Comparison of ENCODE assay signal across 8 cellular contexts in genomic region chr4:165238041-165238640, GRCh38. TPM values are rescaled to one million over a fixed set of nuclear protein-coding genes. Genes with fewer than 3 reads are reported as not detected.
A peak's percentile ranks its signal among the peaks of the same experiment; 100 is the strongest.
DNase-seq lines count a peak whose midpoint lies in the region; ATAC-seq lines count a peak whose summit lies in the region.
"Not testable (repeated sequence)": the region's sequence is repeated elsewhere in the genome, so short reads cannot be mapped to it uniquely, and the experiment has no call there.

No MANE protein-coding gene starts in this region.

- CTCF ChIA-PET in activated CD4-positive, alpha-beta T cell treated with anti-CD3 and anti-CD28 coated beads, Interleukin-2, amount 10 ng/mL, durations not matched to agents 7 days and 5 days (lab: Charles Lee): interaction anchor here (1.0 kb wide), 1 partner anchor 132 kb away, joined by 6 read pairs; no protein-coding TSS in a partner anchor

- intact Hi-C loops in left colon (cut with DNase I, micrococcal nuclease): not testable (repeated sequence)

- peak; percentile 36 for DNase-seq in DMS 273 (lab: John Stamatoyannopoulos, UW; ENCODE audit: unreplicated experiment)
- peak; percentile 66 for DNase-seq in NCI-H345 treated with DMSO at 0.1 percent for 48 hours (lab: John Stamatoyannopoulos, UW; ENCODE audit: unreplicated experiment)
- DNase-seq in activated CD4-positive, alpha-beta T cell treated with anti-CD3 and anti-CD28 coated beads, Interleukin-2, amount 10 ng/mL, durations not matched to agents 7 days and 5 days; left colon: not testable (repeated sequence)

- peak overlapping the region in 1 of 4 donors; percentile 78 for H3K4me3 Mint-ChIP-seq in IgD-negative memory B cell
- not testable (repeated sequence) for H3K4me3 Mint-ChIP-seq in activated CD4-positive, alpha-beta T cell treated with anti-CD3 and anti-CD28 coated beads, Interleukin-2, amount 10 ng/mL, durations not matched to agents 7 days and 5 days

- ATAC-seq in GM18867 (IDR thresholded peaks at IDR 0.05; ENCODE audit: unreplicated experiment): peak; percentile 91
- peak; percentile 79 for ATAC-seq in GM21526 (IDR thresholded peaks at IDR 0.05; ENCODE audit: low FRiP score, unreplicated experiment)
- ATAC-seq in HG02981 (IDR thresholded peaks at IDR 0.05; ENCODE audit: unreplicated experiment): peak; percentile 63
- peak; percentile 39 for ATAC-seq in left colon

- H3K36me3 Mint-ChIP-seq in IgD-negative memory B cell: not testable (repeated sequence)
- peaks cover 50% of the 10 kb centered on the region for H3K36me3 Mint-ChIP-seq in activated CD4-positive, alpha-beta T cell treated with anti-CD3 and anti-CD28 coated beads, Interleukin-2, amount 10 ng/mL, durations not matched to agents 7 days and 5 days (ENCODE audit: low read depth)

- not testable (repeated sequence) for H3K27me3 Mint-ChIP-seq in IgD-negative memory B cell; activated CD4-positive, alpha-beta T cell treated with anti-CD3 and anti-CD28 coated beads, Interleukin-2, amount 10 ng/mL, durations not matched to agents 7 days and 5 days

- H3K4me1 Mint-ChIP-seq in IgD-negative memory B cell: peaks cover 10 to 16% (median 14%) of the 10 kb centered on the region in 3 donors
- peaks cover 26% of the 10 kb centered on the region for H3K4me1 Mint-ChIP-seq in activated CD4-positive, alpha-beta T cell treated with anti-CD3 and anti-CD28 coated beads, Interleukin-2, amount 10 ng/mL, durations not matched to agents 7 days and 5 days

- peak overlapping the region in 2 of 3 donors; percentile 39 to 53 for H3K27ac Mint-ChIP-seq in IgD-negative memory B cell
- H3K27ac Mint-ChIP-seq in activated CD4-positive, alpha-beta T cell treated with anti-CD3 and anti-CD28 coated beads, Interleukin-2, amount 10 ng/mL, durations not matched to agents 7 days and 5 days: peak overlapping the region; percentile 65

- POLR2A ChIA-PET in activated CD4-positive, alpha-beta T cell treated with anti-CD3 and anti-CD28 coated beads, Interleukin-2, amount 10 ng/mL, durations not matched to agents 7 days and 5 days (lab: Charles Lee): not testable (repeated sequence)

- not testable (repeated sequence) for H3K9me3 Mint-ChIP-seq in IgD-negative memory B cell; activated CD4-positive, alpha-beta T cell treated with anti-CD3 and anti-CD28 coated beads, Interleukin-2, amount 10 ng/mL, durations not matched to agents 7 days and 5 days

RNA-seq across cellular contexts. Expression of gene KLHL2, which starts 30.8 kb away (rescaled TPM):
- 4.0 TPM for polyA plus RNA-seq in IgD-negative memory B cell
- total RNA-seq in activated CD4-positive, alpha-beta T cell treated with anti-CD3 and anti-CD28 coated beads, Interleukin-2, amount 10 ng/mL, durations not matched to agents 7 days and 5 days: 10 to 100 TPM; 27.3 to 30.1 TPM
- 10 to 100 TPM in 1 of 2 donors, 1 to 10 TPM in 1; 8.9 to 12.8 TPM for total RNA-seq in left colon

Comparison
In these comparisons a context has a peak if more than half of its experiments do, and no peak if none do; other contexts are left out.
1. ATAC-seq: peak in every context shown above with its lines; median percentile 91 in GM18867; 79 in GM21526; 63 in HG02981; 39 in left colon.